In the genomic region with DNA sequence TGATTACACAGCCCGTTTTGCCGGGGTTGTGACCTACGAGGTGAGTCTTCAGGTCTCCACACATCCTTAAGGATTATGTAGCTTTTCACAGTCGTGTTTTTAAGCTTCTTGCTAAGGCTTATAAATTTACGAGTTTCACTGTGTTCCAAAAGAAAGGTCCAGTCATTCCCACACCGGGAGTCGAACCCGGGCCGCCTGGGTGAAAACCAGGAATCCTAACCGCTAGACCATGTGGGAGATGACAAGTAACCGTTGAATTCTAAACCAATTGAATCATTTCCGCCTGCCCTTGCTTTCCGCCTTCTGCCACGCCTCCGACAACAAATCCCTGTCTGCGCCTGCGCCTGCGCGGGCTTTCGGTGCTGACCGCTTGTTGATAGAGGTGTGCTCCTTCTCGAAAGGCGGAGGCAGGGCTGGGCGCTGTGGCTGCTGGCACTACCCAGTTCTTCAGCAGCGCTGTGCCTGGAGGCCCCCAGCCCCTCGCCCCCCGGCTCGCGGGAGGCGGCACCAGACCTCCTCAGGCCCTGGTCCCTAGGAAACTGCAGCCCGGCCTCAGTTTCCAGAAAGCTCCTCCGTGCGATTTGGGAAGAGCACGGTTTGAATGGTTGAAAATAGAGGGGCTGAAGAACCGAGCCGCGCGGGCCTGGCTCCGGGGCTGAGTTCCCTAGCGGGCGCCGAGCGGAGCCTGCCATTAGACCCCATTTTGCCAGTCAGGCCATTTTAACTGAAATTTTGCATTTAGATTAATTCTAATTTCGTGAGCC, we compare ENCODE assay signal across 8 cellular contexts.
A peak's percentile ranks its signal among the peaks of the same experiment; 100 is the strongest.
DNase-seq lines count a peak whose midpoint lies in the region; ATAC-seq, FAIRE-seq and TF ChIP-seq lines count a peak whose summit lies in the region.

No MANE protein-coding gene starts in this region.

- peak; percentile 84 for FAIRE-seq in kidney (lab: Jason Lieb, UNC)

- peak; percentile 98 for ATAC-seq in GM18907 (IDR thresholded peaks at IDR 0.05; ENCODE audit: unreplicated experiment)
- ATAC-seq in HG03175 (IDR thresholded peaks at IDR 0.05; ENCODE audit: unreplicated experiment), result peak; percentile 94
- peak; percentile 99 for ATAC-seq in activated CD4-positive, alpha-beta T cell treated with anti-CD3 and anti-CD28 coated beads for 36 hours

- H3K36me3 ChIP-seq in kidney (ENCODE audit: control insufficient read depth in 1 of 2, insufficient read depth in 2 of 2, low read length in 2 of 2), result no peaks in the 10 kb centered on the region

- H3K9ac ChIP-seq in kidney (ENCODE audit: low read length in 2 of 2), result peak overlapping the region; percentile 67 to 79

- DNase-seq in AG04449 (ENCODE audit: low read depth, low spot score) (peak; percentile 75), NCI-H446 (lab: John Stamatoyannopoulos, UW) (peak; percentile 86 to 94), choroid plexus epithelial cell (ENCODE audit: low read depth) (peak; percentile 96), kidney (peak; percentile 98)
- peak; percentile 97 for DNase-seq in activated CD4-positive, alpha-beta T cell treated with anti-CD3 and anti-CD28 coated beads for 36 hours
- peak; percentile 93 to 97 (median 94) for DNase-seq in stimulated activated CD4-positive, alpha-beta T cell treated with anti-CD3 and anti-CD28 coated beads, Interleukin-12 subunit alpha, Interleukin-12 subunit beta, amount 100 ng/mL, for 48 hours (ENCODE audit: low read depth in 2 of 3, low spot score in 1 of 3)

- H3K27ac Mint-ChIP-seq in activated CD4-positive, alpha-beta T cell treated with anti-CD3 and anti-CD28 coated beads for 36 hours, result peak overlapping the region; percentile 95

- H3K27me3 Mint-ChIP-seq in activated CD4-positive, alpha-beta T cell treated with anti-CD3 and anti-CD28 coated beads for 36 hours, result no peaks in the 10 kb centered on the region

- peaks cover 32% of the 10 kb centered on the region for H3K4me1 Mint-ChIP-seq in activated CD4-positive, alpha-beta T cell treated with anti-CD3 and anti-CD28 coated beads for 36 hours

- H3K27ac ChIP-seq in kidney (ENCODE audit: low read depth in 2 of 2, low read length in 2 of 2), result peak overlapping the region; percentile 81 to 94

- intact Hi-C loops in activated CD4-positive, alpha-beta T cell treated with anti-CD3 and anti-CD28 coated beads for 36 hours (cut with DNase I, micrococcal nuclease), result loop anchor here (1.0 to 10.0 kb wide), 6 partner anchors 220 to 1125 kb away; partner anchors contain the start of genes ATP10A (in 1 of the 2) and UBE3A (in 1 of the 2)
- intact Hi-C loops in kidney (cut with DNase I), result no loop called here

- CTCF ChIA-PET in AG04449 (lab: Yijun Ruan, JAX), result interaction anchor here (1.0 to 1.8 kb wide), 2 partner anchors 10 to 574 kb away, joined by 4 to 7 read pairs; no protein-coding TSS in a partner anchor
- CTCF ChIA-PET in activated CD4-positive, alpha-beta T cell treated with anti-CD3 and anti-CD28 coated beads for 36 hours (lab: Charles Lee), result interaction anchor here (0.8 kb wide), 1 partner anchor 13 kb away, joined by 3 read pairs; no protein-coding TSS in a partner anchor

- POLR2A ChIA-PET in AG04449 (lab: Yijun Ruan, JAX), result no interaction called here
- POLR2A ChIA-PET in activated CD4-positive, alpha-beta T cell treated with anti-CD3 and anti-CD28 coated beads for 36 hours (lab: Charles Lee), result interaction anchor here (0.6 to 0.7 kb wide), 2 partner anchors 648 to 1126 kb away, joined by 4 to 5 read pairs; no protein-coding TSS in a partner anchor

- H3K4me1 ChIP-seq in kidney (ENCODE audit: control insufficient read depth in 1 of 2, insufficient read depth in 1 of 2, low read depth in 1 of 2, low read length in 2 of 2), result no peaks in the 10 kb centered on the region

- no peaks in the 10 kb centered on the region for H3K9me3 ChIP-seq in kidney (ENCODE audit: control insufficient read depth in 1 of 2, low read length in 2 of 2)

- no peaks in the 10 kb centered on the region for H3K9me3 Mint-ChIP-seq in activated CD4-positive, alpha-beta T cell treated with anti-CD3 and anti-CD28 coated beads for 36 hours (ENCODE audit: low read depth)

- H3K4me3 Mint-ChIP-seq in activated CD4-positive, alpha-beta T cell treated with anti-CD3 and anti-CD28 coated beads for 36 hours, result peak overlapping the region; percentile 84

- TF ChIP-seq CTCF in AG04449 (IDR thresholded peaks at IDR 0.05; ENCODE audit: insufficient read depth, low read length, missing control alignments) (no peak), choroid plexus epithelial cell (conservative IDR thresholded peaks at IDR 0.05; ENCODE audit: low read depth, low read length) (no peak), kidney (IDR thresholded peaks at IDR 0.05; ENCODE audit: borderline replicate concordance, extremely low read depth, insufficient read depth) (no peak)

- H3K4me3 ChIP-seq in AG04449 (ENCODE audit: low read depth, low read length), result peak overlapping the region; percentile 74
- peak overlapping the region; percentile 79 for H3K4me3 ChIP-seq in choroid plexus epithelial cell (ENCODE audit: low read depth, low read length)
- peak overlapping the region; percentile 83 to 91 for H3K4me3 ChIP-seq in kidney (ENCODE audit: low read length in 2 of 2)

- peaks cover 2% of the 10 kb centered on the region for H3K36me3 Mint-ChIP-seq in activated CD4-positive, alpha-beta T cell treated with anti-CD3 and anti-CD28 coated beads for 36 hours (ENCODE audit: low read depth)

Comparison
In these comparisons a context has a peak if more than half of its experiments do, and no peak if none do; other contexts are left out.
1. Peak in every context shown above with its lines: DNase-seq, ATAC-seq, H3K4me3 ChIP-seq and H3K27ac ChIP-seq.